Comparison of ENCODE assay signal across 11 cellular contexts in the genomic region with DNA sequence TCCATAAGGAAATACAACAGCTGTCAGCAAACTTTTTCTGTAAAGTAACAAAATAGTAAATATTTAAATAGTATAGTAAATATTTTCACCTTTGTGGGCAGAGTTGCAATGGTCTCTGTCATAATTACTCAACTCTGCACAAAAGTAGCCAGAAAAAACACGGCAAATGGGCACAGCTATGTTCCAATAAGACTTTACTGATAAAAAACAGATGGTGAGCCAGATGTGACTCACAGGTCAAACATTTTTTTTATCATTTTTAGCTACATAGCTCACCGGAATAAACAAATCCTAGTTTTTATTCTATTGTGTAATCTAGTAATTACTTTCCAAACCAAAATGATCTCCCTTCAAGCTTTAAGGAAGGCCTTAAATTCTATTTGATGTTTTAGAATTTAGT. TPM values are rescaled to one million over a fixed set of nuclear protein-coding genes. Genes with fewer than 3 reads are reported as not detected.
A peak's percentile ranks its signal among the peaks of the same experiment; 100 is the strongest.
DNase-seq lines count a peak whose midpoint lies in the region; ATAC-seq, FAIRE-seq and TF ChIP-seq lines count a peak whose summit lies in the region.
"Had no signal": no experiment of that assay in that cellular context is flagged by ENCODE, and none has a peak within 500 bp of the region (broad histone marks: within the 10 kb centered on the region; RNA-seq: fewer than 3 reads in every experiment).

No MANE protein-coding gene starts in this region.

- no TSS peak for BruUV-seq in GM12878 (replicated peaks; lab: Mats Ljungman, UMichigan)

- H3K27me3 ChIP-seq in ACC112 (ENCODE audit: insufficient read depth, low read length) (no peaks in the 10 kb centered on the region), GM12878 (replicated peaks in 1 of 2; ENCODE audit: control insufficient read depth in 2 of 2, insufficient read depth in 2 of 2, low read length in 1 of 2) (no peaks in the 10 kb centered on the region)

- H3K9me3 ChIP-seq in GM12878 (replicated peaks; ENCODE audit: control insufficient read depth, insufficient read depth, low read length) = no peaks in the 10 kb centered on the region; the same call in 2 of the 3 replicates

- H3K4me2 ChIP-seq in GM12878 (ENCODE audit: control insufficient read depth, insufficient read depth) = no peak overlapping the region
- H3K4me2 ChIP-seq: KMS-11 had no signal

- H3K27ac ChIP-seq in ACC112 (ENCODE audit: low read depth, low read length) (peak overlapping the region; percentile 97), GM12878 (ENCODE audit: control insufficient read depth, insufficient read depth) (no peak overlapping the region)
- H3K27ac ChIP-seq: KMS-11 had no signal

- no peak for TF ChIP-seq EP300 in GM12878 (IDR thresholded peaks at IDR 0.05; ENCODE audit: borderline replicate concordance in 1 of 2, control insufficient read depth in 1 of 2, low read depth in 2 of 2, low read length in 2 of 2)

- peak; percentile 71 for DNase-seq in HT1080 (ENCODE audit: low read depth)
- DNase-seq in GM12878 (ENCODE audit: low read depth, low spot score) = no peak
- DNase-seq in kidney tubule cell (ENCODE audit: low spot score) = peak; percentile 72
- DNase-seq in activated T-cell treated with anti-CD3 and anti-CD28 coated beads, Interleukin-2, amount 50 U/mL, for 48 hours = no peak
- DNase-seq in nucleus accumbens (lab: John Stamatoyannopoulos, UW) = no peak
- DNase-seq: CD8-positive, alpha-beta memory T cell; stimulated activated CD4-positive, alpha-beta T cell treated with anti-CD3 and anti-CD28 coated beads, Interleukin-4, amount 100 ng/mL, for 1 hour had no signal

- peaks cover 18% of the 10 kb centered on the region for H3K79me2 ChIP-seq in ACC112 (ENCODE audit: control insufficient read depth, insufficient read depth, low read length, unreplicated experiment)
- H3K79me2 ChIP-seq in GM12878 (ENCODE audit: control insufficient read depth, insufficient read depth, low read length) = no peaks in the 10 kb centered on the region

- no peak for TF ChIP-seq POLR2A in GM12878 (IDR thresholded peaks at IDR 0.05; ENCODE audit: low read depth, low read length)

- POLR2A ChIA-PET in GM12878 (lab: Charles Lee) = interaction anchor here (0.7 to 1.2 kb wide), 2 partner anchors 11 to 66 kb away, joined by 3 read pairs; no protein-coding TSS in a partner anchor

- TF ChIP-seq CTCF in GM12878 (IDR thresholded peaks at IDR 0.05 in 2 of 3, conservative IDR thresholded peaks at IDR 0.05 in 1 of 3; ENCODE audit: control insufficient read depth in 2 of 3, extremely low read depth in 1 of 3, insufficient read depth in 1 of 3, low read depth in 3 of 3, low read length in 3 of 3) = no peak

- in situ Hi-C loops in GM12878 (cut with MboI) = no loop called here

- H3K9ac ChIP-seq in GM12878 (ENCODE audit: control insufficient read depth, insufficient read depth, low read length) = no peak overlapping the region
- H3K9ac ChIP-seq: KMS-11 had no signal

- H3K36me3 ChIP-seq in ACC112 (ENCODE audit: insufficient read depth, low read length) (peaks cover 17% of the 10 kb centered on the region), GM12878 (ENCODE audit: control insufficient read depth in 2 of 2, insufficient read depth in 2 of 2, low read length in 1 of 2) (peaks cover 14 to 25% of the 10 kb centered on the region in 2 experiments)

- TF ChIP-seq RAD21 in GM12878 (IDR thresholded peaks at IDR 0.05; ENCODE audit: insufficient read depth, low read depth, low read length) = no peak

- peaks cover 42% of the 10 kb centered on the region for H3K4me1 ChIP-seq in ACC112 (ENCODE audit: control insufficient read depth, insufficient read depth, low read length, unreplicated experiment)
- H3K4me1 ChIP-seq in GM12878 (ENCODE audit: control insufficient read depth, insufficient read depth, low read length) = no peaks in the 10 kb centered on the region

- ATAC-seq in GM12878 = no peak
- ATAC-seq in GM18909 (IDR thresholded peaks at IDR 0.05; ENCODE audit: poor library complexity, unreplicated experiment) = no peak
- ATAC-seq in HG03378 (IDR thresholded peaks at IDR 0.05; ENCODE audit: unreplicated experiment) = no peak

- RAD21 ChIA-PET in GM12878 (lab: Charles Lee; ENCODE audit: unreplicated experiment) = no interaction called here

- no peaks in the 10 kb centered on the region for H4K20me1 ChIP-seq in GM12878 (ENCODE audit: control insufficient read depth, insufficient read depth)

- no peak overlapping the region for H3K4me3 ChIP-seq in ACC112 (ENCODE audit: low read depth, low read length)
- no peak overlapping the region for H3K4me3 ChIP-seq in GM12878

- SMC1A ChIA-PET in GM12878 (lab: Charles Lee; ENCODE audit: uncharacterized antibody, unreplicated experiment) = interaction anchor here (0.7 to 1.6 kb wide), 2 partner anchors 22 to 328 kb away, joined by 3 to 4 read pairs; no protein-coding TSS in a partner anchor

- H2AFZ ChIP-seq in ACC112 (ENCODE audit: low read length, unreplicated experiment) (no peak overlapping the region), GM12878 (ENCODE audit: control insufficient read depth, low read depth, low read length) (no peak overlapping the region)

- intact Hi-C loops in GM12878 (cut with micrococcal nuclease; ENCODE audit: unreplicated experiment) = no loop called here

- CTCF ChIA-PET in GM12878 (lab: Yijun Ruan, JAX) = no interaction called here

- no peak for FAIRE-seq in GM12878 (lab: Jason Lieb, UNC)

- 100% methylated on average over 2 of the region's 2 CpGs for WGBS in GM12878 (ENCODE audit: insufficient coverage, insufficient replicate concordance, low lambda C conversion rate, missing lambda C conversion rate)

TF ChIP-seq in GM12878, 131 proteins besides CTCF, POLR2A, EP300 and RAD21:
- TF ChIP-seq RAD51 (IDR thresholded peaks at IDR 0.05) = no peak
- no peak for TF ChIP-seq MTA3 (IDR thresholded peaks at IDR 0.05; ENCODE audit: borderline replicate concordance, low read length)
- no peak for TF ChIP-seq FOXM1 (IDR thresholded peaks at IDR 0.05; ENCODE audit: low read depth, low read length)
- TF ChIP-seq TCF7 (IDR thresholded peaks at IDR 0.05; ENCODE audit: borderline replicate concordance) = no peak
- TF ChIP-seq, protein P1, sequence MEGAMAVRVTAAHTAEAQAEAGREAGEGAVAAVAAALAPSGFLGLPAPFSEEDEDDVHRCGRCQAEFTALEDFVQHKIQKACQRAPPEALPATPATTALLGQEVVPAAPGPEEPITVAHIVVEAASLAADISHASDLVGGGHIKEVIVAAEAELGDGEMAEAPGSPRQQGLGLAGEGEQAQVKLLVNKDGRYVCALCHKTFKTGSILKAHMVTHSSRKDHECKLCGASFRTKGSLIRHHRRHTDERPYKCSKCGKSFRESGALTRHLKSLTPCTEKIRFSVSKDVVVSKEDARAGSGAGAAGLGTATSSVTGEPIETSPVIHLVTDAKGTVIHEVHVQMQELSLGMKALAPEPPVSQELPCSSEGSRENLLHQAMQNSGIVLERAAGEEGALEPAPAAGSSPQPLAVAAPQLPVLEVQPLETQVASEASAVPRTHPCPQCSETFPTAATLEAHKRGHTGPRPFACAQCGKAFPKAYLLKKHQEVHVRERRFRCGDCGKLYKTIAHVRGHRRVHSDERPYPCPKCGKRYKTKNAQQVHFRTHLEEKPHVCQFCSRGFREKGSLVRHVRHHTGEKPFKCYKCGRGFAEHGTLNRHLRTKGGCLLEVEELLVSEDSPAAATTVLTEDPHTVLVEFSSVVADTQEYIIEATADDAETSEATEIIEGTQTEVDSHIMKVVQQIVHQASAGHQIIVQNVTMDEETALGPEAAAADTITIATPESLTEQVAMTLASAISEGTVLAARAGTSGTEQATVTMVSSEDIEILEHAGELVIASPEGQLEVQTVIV (IDR thresholded peaks at IDR 0.05; ENCODE audit: borderline replicate concordance, partially characterized antibody) = no peak
- no peak for TF ChIP-seq BCL11A (IDR thresholded peaks at IDR 0.05; ENCODE audit: low read depth, low read length)
- TF ChIP-seq, protein P2, sequence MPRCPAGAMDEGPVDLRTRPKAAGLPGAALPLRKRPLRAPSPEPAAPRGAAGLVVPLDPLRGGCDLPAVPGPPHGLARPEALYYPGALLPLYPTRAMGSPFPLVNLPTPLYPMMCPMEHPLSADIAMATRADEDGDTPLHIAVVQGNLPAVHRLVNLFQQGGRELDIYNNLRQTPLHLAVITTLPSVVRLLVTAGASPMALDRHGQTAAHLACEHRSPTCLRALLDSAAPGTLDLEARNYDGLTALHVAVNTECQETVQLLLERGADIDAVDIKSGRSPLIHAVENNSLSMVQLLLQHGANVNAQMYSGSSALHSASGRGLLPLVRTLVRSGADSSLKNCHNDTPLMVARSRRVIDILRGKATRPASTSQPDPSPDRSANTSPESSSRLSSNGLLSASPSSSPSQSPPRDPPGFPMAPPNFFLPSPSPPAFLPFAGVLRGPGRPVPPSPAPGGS (IDR thresholded peaks at IDR 0.05; ENCODE audit: borderline replicate concordance, insufficient read depth, low read depth, low read length, poor library complexity, severe bottlenecking) = peak; percentile 51

RNA-seq across cellular contexts. Expression of a gene that starts 55.3 kb away (rescaled TPM):
- 31.6 and 35.7 TPM in 2 replicates for total RNA-seq in HT1080 (2014; rRNA removed; shearing (Covaris generic))
- 46.3 and 48.6 TPM in 2 replicates for polyA plus RNA-seq in HT1080 (2015; cell fraction: cytosol; rRNA removed)
- polyA plus RNA-seq in HT1080 (2015; cell fraction: nucleus; rRNA removed) = 77.7 and 91.9 TPM in 2 replicates
- 56.7 and 59.9 TPM in 2 replicates for total RNA-seq in GM12878 (2013; cell fraction: nucleolus; rRNA removed)
- total RNA-seq in GM12878 (2014; rRNA removed) (36.1 and 36.9 TPM in 2 replicates), GM12878 (2014; rRNA removed; fragmentation: Illumina TruSeq; extraction: Trizol) (48.2 and 48.6 TPM in 2 replicates), GM12878 (2021) (67.2 and 78.2 TPM in 2 replicates)
- 18.6 TPM for polyA plus RNA-seq in GM12878 (2011; ENCODE audit: low read depth)
- polyA plus RNA-seq in GM12878 (2011; rRNA removed) (44.0 and 56.1 TPM in 2 replicates), GM12878 (2014; fragmentation: Illumina TruSeq; extraction: Trizol) (52.9 and 56.3 TPM in 2 replicates), GM12878 (2014; fragmentation: Nextera tagmentation; extraction: Ambion mirVana) (10 to 100 TPM; 11.2 to 27.9 TPM), GM12878 (2014; rRNA removed) (46.4 and 49.9 TPM in 2 replicates), GM12878 (2016; fragmentation: Nextera tagmentation; extraction: Ambion mirVana) (10 to 100 TPM; 68.9 to 74.0 TPM)
- 37.0 and 37.2 TPM in 2 replicates for polyA plus RNA-seq in GM12878 (2011; cell fraction: cytosol; rRNA removed)
- polyA plus RNA-seq in GM12878 (2011; cell fraction: nucleus; rRNA removed) = 37.7 and 50.7 TPM in 2 replicates
- 24.4 and 28.3 TPM in 2 replicates for polyA plus RNA-seq in GM12878 (2012)
- 107 and 117 TPM in 2 replicates for polyA minus RNA-seq in GM12878 (2011; rRNA and poly(A)+ RNA removed)
- polyA minus RNA-seq in GM12878 (2011; cell fraction: cytosol; rRNA and poly(A)+ RNA removed) = 18.9 and 23.1 TPM in 2 replicates
- polyA minus RNA-seq in GM12878 (2011; cell fraction: nucleus; rRNA and poly(A)+ RNA removed) = 42.8 and 70.3 TPM in 2 replicates

Comparison
In these comparisons a context has a peak if more than half of its experiments do, and no peak if none do; other contexts are left out.
1. DNase-seq: peak in HT1080 (single experiment) and kidney tubule cell (single experiment); none in GM12878 (single experiment), activated T-cell treated with anti-CD3 and anti-CD28 coated beads, Interleukin-2, amount 50 U/mL, for 48 hours (0 of 2) and nucleus accumbens (0 of 56).